8 cellular contexts compared by ENCODE assay signal in the genomic region with DNA sequence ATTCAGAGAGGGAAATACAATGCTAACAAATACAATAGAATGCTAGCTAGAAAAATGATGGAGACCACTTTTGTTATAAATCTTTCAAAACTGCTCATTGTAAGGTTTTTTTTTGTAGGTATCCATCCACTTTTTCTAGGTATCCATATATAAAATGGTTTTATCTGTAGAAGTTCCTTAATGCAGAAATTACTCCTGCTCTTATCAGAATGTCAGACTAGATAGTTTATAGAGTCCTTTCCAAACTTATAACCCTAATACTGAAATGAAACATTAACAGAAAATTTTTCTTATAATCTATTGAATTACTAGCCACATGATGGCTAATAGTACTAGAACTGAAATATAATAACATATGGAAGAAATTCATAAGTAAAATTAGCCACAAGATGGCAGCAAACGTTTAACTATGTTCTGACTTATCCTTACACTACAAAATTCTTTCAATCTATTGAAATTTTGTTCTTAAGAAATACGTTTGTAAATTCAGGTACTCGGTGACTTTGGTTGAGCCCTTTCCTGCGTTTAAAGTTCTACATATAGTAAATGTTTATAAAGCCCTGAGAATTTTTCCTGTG. TPM values are rescaled to one million over a fixed set of nuclear protein-coding genes. Genes with fewer than 3 reads are reported as not detected.
DNase-seq lines count a peak whose midpoint lies in the region; ATAC-seq and TF ChIP-seq lines count a peak whose summit lies in the region.

No MANE protein-coding gene starts in this region.

- peaks cover 18% of the 10 kb centered on the region for H3K36me3 Mint-ChIP-seq in stimulated activated effector memory CD8-positive, alpha-beta T cell treated with anti-CD3 and anti-CD28 coated beads, Interleukin-12 subunit alpha, Interleukin-12 subunit beta, amount 100 ng/mL, for 72 hours

- no peak overlapping the region for H3K27ac Mint-ChIP-seq in stimulated activated effector memory CD8-positive, alpha-beta T cell treated with anti-CD3 and anti-CD28 coated beads, Interleukin-12 subunit alpha, Interleukin-12 subunit beta, amount 100 ng/mL, for 72 hours

- ATAC-seq in GM19324 (IDR thresholded peaks at IDR 0.05; ENCODE audit: low FRiP score, unreplicated experiment), result no peak
- no peak for ATAC-seq in stimulated activated effector memory CD8-positive, alpha-beta T cell treated with anti-CD3 and anti-CD28 coated beads, Interleukin-12 subunit alpha, Interleukin-12 subunit beta, amount 100 ng/mL, for 72 hours

- TF ChIP-seq RAD21 in Ishikawa (IDR thresholded peaks at IDR 0.05; ENCODE audit: low read depth), result peak; percentile 44; the same call in 1 of the 2 replicates

- H3K27ac ChIP-seq in transverse colon, result no peak overlapping the region
- no peak overlapping the region for H3K27ac ChIP-seq in testis

- no peaks in the 10 kb centered on the region for H3K9me3 ChIP-seq in transverse colon
- no peaks in the 10 kb centered on the region for H3K9me3 ChIP-seq in testis

- TF ChIP-seq CTCF in foreskin fibroblast (IDR thresholded peaks at IDR 0.05; ENCODE audit: low read depth, low read length), result peak; percentile 18
- TF ChIP-seq CTCF in transverse colon (IDR thresholded peaks at IDR 0.05), result peak in 4 of 5 experiments; percentile 19 to 41 (median 28)
- TF ChIP-seq CTCF in testis (IDR thresholded peaks at IDR 0.05), result peak in 1 of 3 experiments; percentile 40

- TF ChIP-seq POLR2A in transverse colon (IDR thresholded peaks at IDR 0.05) (no peak), testis (IDR thresholded peaks at IDR 0.05) (no peak)

- intact Hi-C loops in transverse colon (cut with DNase I; ENCODE audit: low total_unique reads), result no loop called here
- intact Hi-C loops in testis (cut with DNase I; ENCODE audit: low total_unique reads), result no loop called here

- in situ Hi-C loops in transverse colon (cut with MboI; ENCODE audit: low pct_ligation_motif_present in 1 of 4, low pct_unique_long_range_greater_than_20kb in 1 of 4, low sequenced_read_pairs in 3 of 4), result no loop called here

- no peak overlapping the region for H3K4me3 ChIP-seq in foreskin fibroblast (ENCODE audit: low read depth in 1 of 2, low read length in 2 of 2)
- H3K4me3 ChIP-seq in transverse colon, result no peak overlapping the region
- no peak overlapping the region for H3K4me3 ChIP-seq in testis

- H3K36me3 ChIP-seq in transverse colon, result peaks cover 0 to 2% (median 0%) of the 10 kb centered on the region in 4 donors
- no peaks in the 10 kb centered on the region for H3K36me3 ChIP-seq in testis (ENCODE audit: low read depth, missing control alignments)

- DNase-seq in GM03348 (ENCODE audit: low spot score) (peak; percentile 21), RPMI7951 (ENCODE audit: low read depth) (peak; percentile 35), foreskin fibroblast (peak; percentile 10 to 56), transverse colon (no peak), testis (no peak)
- DNase-seq in stimulated activated effector memory CD8-positive, alpha-beta T cell treated with anti-CD3 and anti-CD28 coated beads, Interleukin-12 subunit alpha, Interleukin-12 subunit beta, amount 100 ng/mL, for 72 hours (ENCODE audit: low spot score in 2 of 2), result no peak

- no peaks in the 10 kb centered on the region for H3K4me1 Mint-ChIP-seq in stimulated activated effector memory CD8-positive, alpha-beta T cell treated with anti-CD3 and anti-CD28 coated beads, Interleukin-12 subunit alpha, Interleukin-12 subunit beta, amount 100 ng/mL, for 72 hours

- H3K9me3 Mint-ChIP-seq in stimulated activated effector memory CD8-positive, alpha-beta T cell treated with anti-CD3 and anti-CD28 coated beads, Interleukin-12 subunit alpha, Interleukin-12 subunit beta, amount 100 ng/mL, for 72 hours, result no peaks in the 10 kb centered on the region

- H3K4me3 Mint-ChIP-seq in stimulated activated effector memory CD8-positive, alpha-beta T cell treated with anti-CD3 and anti-CD28 coated beads, Interleukin-12 subunit alpha, Interleukin-12 subunit beta, amount 100 ng/mL, for 72 hours, result no peak overlapping the region

- H3K27me3 ChIP-seq in transverse colon, result no peaks in the 10 kb centered on the region
- no peaks in the 10 kb centered on the region for H3K27me3 ChIP-seq in testis

- WGBS in transverse colon (ENCODE audit: low coverage in 1 of 2), 2 donors, result 58 to 68% methylated on average over 4 of the region's 4 CpGs
- WGBS in testis, 2 donors, result 65 to 70% methylated on average over 4 of the region's 4 CpGs

- no peak for TF ChIP-seq EP300 in Ishikawa (IDR thresholded peaks at IDR 0.05; ENCODE audit: borderline replicate concordance)
- no peak for TF ChIP-seq EP300 in transverse colon (IDR thresholded peaks at IDR 0.05; ENCODE audit: low read depth)

- H3K4me1 ChIP-seq in transverse colon, result no peaks in the 10 kb centered on the region
- H3K4me1 ChIP-seq in testis, result no peaks in the 10 kb centered on the region

TF ChIP-seq in Ishikawa, 13 proteins besides CTCF, POLR2A, EP300 and RAD21:
- TF ChIP-seq, protein P1, sequence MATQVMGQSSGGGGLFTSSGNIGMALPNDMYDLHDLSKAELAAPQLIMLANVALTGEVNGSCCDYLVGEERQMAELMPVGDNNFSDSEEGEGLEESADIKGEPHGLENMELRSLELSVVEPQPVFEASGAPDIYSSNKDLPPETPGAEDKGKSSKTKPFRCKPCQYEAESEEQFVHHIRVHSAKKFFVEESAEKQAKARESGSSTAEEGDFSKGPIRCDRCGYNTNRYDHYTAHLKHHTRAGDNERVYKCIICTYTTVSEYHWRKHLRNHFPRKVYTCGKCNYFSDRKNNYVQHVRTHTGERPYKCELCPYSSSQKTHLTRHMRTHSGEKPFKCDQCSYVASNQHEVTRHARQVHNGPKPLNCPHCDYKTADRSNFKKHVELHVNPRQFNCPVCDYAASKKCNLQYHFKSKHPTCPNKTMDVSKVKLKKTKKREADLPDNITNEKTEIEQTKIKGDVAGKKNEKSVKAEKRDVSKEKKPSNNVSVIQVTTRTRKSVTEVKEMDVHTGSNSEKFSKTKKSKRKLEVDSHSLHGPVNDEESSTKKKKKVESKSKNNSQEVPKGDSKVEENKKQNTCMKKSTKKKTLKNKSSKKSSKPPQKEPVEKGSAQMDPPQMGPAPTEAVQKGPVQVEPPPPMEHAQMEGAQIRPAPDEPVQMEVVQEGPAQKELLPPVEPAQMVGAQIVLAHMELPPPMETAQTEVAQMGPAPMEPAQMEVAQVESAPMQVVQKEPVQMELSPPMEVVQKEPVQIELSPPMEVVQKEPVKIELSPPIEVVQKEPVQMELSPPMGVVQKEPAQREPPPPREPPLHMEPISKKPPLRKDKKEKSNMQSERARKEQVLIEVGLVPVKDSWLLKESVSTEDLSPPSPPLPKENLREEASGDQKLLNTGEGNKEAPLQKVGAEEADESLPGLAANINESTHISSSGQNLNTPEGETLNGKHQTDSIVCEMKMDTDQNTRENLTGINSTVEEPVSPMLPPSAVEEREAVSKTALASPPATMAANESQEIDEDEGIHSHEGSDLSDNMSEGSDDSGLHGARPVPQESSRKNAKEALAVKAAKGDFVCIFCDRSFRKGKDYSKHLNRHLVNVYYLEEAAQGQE (IDR thresholded peaks at IDR 0.05; ENCODE audit: low read depth), result no peak
- no peak for TF ChIP-seq NFIC (IDR thresholded peaks at IDR 0.05)
- no peak for TF ChIP-seq TCF12 (IDR thresholded peaks at IDR 0.05; ENCODE audit: low read depth)
- TF ChIP-seq FOXM1 (IDR thresholded peaks at IDR 0.05; ENCODE audit: borderline replicate concordance, low read depth), result no peak
- TF ChIP-seq, protein P2, sequence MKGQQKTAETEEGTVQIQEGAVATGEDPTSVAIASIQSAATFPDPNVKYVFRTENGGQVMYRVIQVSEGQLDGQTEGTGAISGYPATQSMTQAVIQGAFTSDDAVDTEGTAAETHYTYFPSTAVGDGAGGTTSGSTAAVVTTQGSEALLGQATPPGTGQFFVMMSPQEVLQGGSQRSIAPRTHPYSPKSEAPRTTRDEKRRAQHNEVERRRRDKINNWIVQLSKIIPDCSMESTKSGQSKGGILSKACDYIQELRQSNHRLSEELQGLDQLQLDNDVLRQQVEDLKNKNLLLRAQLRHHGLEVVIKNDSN (IDR thresholded peaks at IDR 0.05), result no peak
- no peak for TF ChIP-seq CEBPB (IDR thresholded peaks at IDR 0.05)
TF ChIP-seq in Ishikawa: peak in this region for 0.

RNA-seq across cellular contexts. Expression of gene ECT2, which starts 58.5 kb away (rescaled TPM):
- total RNA-seq in RPMI7951 (2014; rRNA removed; shearing (Covaris generic)), result 134 and 152 TPM in 2 replicates
- total RNA-seq in transverse colon, result 10 to 100 TPM in 3 of 4 donors, 1 to 10 TPM in 1; 4.1 to 23.3 (median 13.2) TPM
- 10 to 100 TPM; 20.8 to 33.3 TPM for total RNA-seq in testis
- polyA plus RNA-seq in testis (ENCODE audit: insufficient read depth, low read depth, low replicate concordance), result 21.9 TPM

Comparison
In these comparisons a context has a peak if more than half of its experiments do, and no peak if none do; other contexts are left out.
1. DNase-seq: peak in GM03348 (single experiment), RPMI7951 (single experiment) and foreskin fibroblast (2 of 2); none in transverse colon (single experiment), stimulated activated effector memory CD8-positive, alpha-beta T cell treated with anti-CD3 and anti-CD28 coated beads, Interleukin-12 subunit alpha, Interleukin-12 subunit beta, amount 100 ng/mL, for 72 hours (0 of 2) and testis (single experiment).